Comparison of ENCODE assay signal across 29 cellular contexts in the genomic region with DNA sequence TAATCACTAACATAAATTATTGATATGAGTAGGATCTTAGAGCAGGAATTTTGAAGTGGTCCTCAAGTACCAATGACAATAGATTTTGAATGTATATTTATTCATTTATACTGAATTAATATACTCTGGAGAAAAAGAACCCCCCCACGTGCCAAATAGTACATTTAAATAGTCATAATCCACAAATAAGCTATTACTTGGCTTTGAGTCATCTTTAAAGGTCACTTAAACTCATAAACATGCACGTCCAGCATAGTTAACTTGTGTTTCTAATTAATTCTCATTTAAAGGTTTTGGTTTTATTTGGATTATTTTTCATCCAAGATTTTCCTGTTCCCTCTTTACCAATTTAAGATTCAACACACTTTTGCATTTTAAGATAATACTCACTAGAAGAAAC. TPM values are rescaled to one million over a fixed set of nuclear protein-coding genes. Genes with fewer than 3 reads are reported as not detected.
DNase-seq lines count a peak whose midpoint lies in the region; ATAC-seq and TF ChIP-seq lines count a peak whose summit lies in the region.
"Had no signal": no experiment of that assay in that cellular context is flagged by ENCODE, and none has a peak within 500 bp of the region (broad histone marks: within the 10 kb centered on the region; RNA-seq: fewer than 3 reads in every experiment).

No MANE protein-coding gene starts in this region.

- peaks cover 15% of the 10 kb centered on the region for H3K27me3 Mint-ChIP-seq in Caco-2 (ENCODE audit: insufficient read depth, unreplicated experiment)

- in situ Hi-C loops in GM23248 (cut with MboI), result no loop called here

- TF ChIP-seq POLR2A in esophagus muscularis mucosa (IDR thresholded peaks at IDR 0.05; ENCODE audit: low read depth), result no peak

- TF ChIP-seq CTCF in 22Rv1 (IDR thresholded peaks at IDR 0.05) (no peak), esophagus muscularis mucosa (IDR thresholded peaks at IDR 0.05) (no peak), osteoblast (IDR thresholded peaks at IDR 0.05; ENCODE audit: extremely low read depth, low read depth, low read length) (no peak), colonic mucosa (IDR thresholded peaks at IDR 0.05) (no peak), Caco-2 (IDR thresholded peaks at IDR 0.05; ENCODE audit: insufficient read depth in 1 of 2, low read depth in 1 of 2, low read length in 1 of 2, severe bottlenecking in 1 of 2, unreplicated experiment in 1 of 2) (no peak)

- peaks cover 100% of the 10 kb centered on the region for H3K79me2 ChIP-seq in GM23248 (ENCODE audit: insufficient read depth)
- peaks cover 75% of the 10 kb centered on the region for H3K79me2 ChIP-seq in osteoblast (ENCODE audit: insufficient read depth, low read length)

- H3K9me3 ChIP-seq in GM23248 (ENCODE audit: low read depth), result no peaks in the 10 kb centered on the region
- no peaks in the 10 kb centered on the region for H3K9me3 ChIP-seq in esophagus muscularis mucosa
- H3K9me3 ChIP-seq in osteoblast (ENCODE audit: low read depth, low read length), result no peaks in the 10 kb centered on the region
- no peaks in the 10 kb centered on the region for H3K9me3 ChIP-seq in colonic mucosa
- no peaks in the 10 kb centered on the region for H3K9me3 ChIP-seq in Caco-2
- H3K9me3 ChIP-seq: BLaER1, body of pancreas, heart right ventricle, pancreas had no signal

- H3K27me3 ChIP-seq in GM23248 (replicated peaks; ENCODE audit: insufficient read depth) (no peaks in the 10 kb centered on the region), esophagus muscularis mucosa (no peaks in the 10 kb centered on the region), osteoblast (ENCODE audit: insufficient read depth, low read length) (no peaks in the 10 kb centered on the region), colonic mucosa (no peaks in the 10 kb centered on the region), Caco-2 (replicated peaks; ENCODE audit: control insufficient read depth, insufficient read depth, low read length) (no peaks in the 10 kb centered on the region)
- H3K27me3 ChIP-seq: adrenal gland, BLaER1, body of pancreas, heart right ventricle, pancreas had no signal

- peaks cover 50% of the 10 kb centered on the region for H3K36me3 ChIP-seq in GM23248 (ENCODE audit: low read depth)
- H3K36me3 ChIP-seq in esophagus muscularis mucosa, result no peaks in the 10 kb centered on the region
- H3K36me3 ChIP-seq in osteoblast (ENCODE audit: insufficient read depth, low read length), result peaks cover 12% of the 10 kb centered on the region
- H3K36me3 ChIP-seq in colonic mucosa, result no peaks in the 10 kb centered on the region
- no peaks in the 10 kb centered on the region for H3K36me3 ChIP-seq in Caco-2 (ENCODE audit: control insufficient read depth, insufficient read depth, low read length)
- H3K36me3 ChIP-seq: adrenal gland, BLaER1, heart right ventricle, pancreas had no signal

- ATAC-seq in GM21381 (IDR thresholded peaks at IDR 0.05; ENCODE audit: unreplicated experiment) (no peak), GM21423 (IDR thresholded peaks at IDR 0.05; ENCODE audit: unreplicated experiment) (no peak)
- ATAC-seq: body of pancreas; pancreas; right cardiac atrium; stimulated activated memory B cell treated with anti-CD40 and anti-IgM and Interleukin-4, amounts not matched to agents 10 μg/mL and 1 μg/mL and 100 μg/mL, for 72 hours had no signal

- peak; percentile 83 for DNase-seq in GM23248
- no peak for DNase-seq in esophagus muscularis mucosa (ENCODE audit: extremely low spot score)
- no peak for DNase-seq in osteoblast (ENCODE audit: insufficient read length, low spot score, missing footprints)
- no peak for DNase-seq in colonic mucosa
- no peak for DNase-seq in Caco-2
- DNase-seq: activated CD4-positive, alpha-beta T cell treated with anti-CD3 and anti-CD28 coated beads, Interleukin-2, amount 10 ng/mL, durations not matched to agents 7 days and 5 days; activated T-cell treated with anti-CD3 and anti-CD28 coated beads, Interleukin-2, amount 50 U/mL, for 48 hours; adrenal gland; body of pancreas; heart right ventricle; Karpas-422; kidney glomerular epithelial cell; NCI-H1048; NCI-H1694 treated with DMSO at 0.1 percent for 48 hours; NCI-H510A; pancreas; right cardiac atrium; SHP77 treated with DMSO at 0.1 percent for 48 hours; stimulated activated CD4-positive, alpha-beta T cell treated with anti-CD3 and anti-CD28 coated beads, Interleukin-4, amount 100 ng/mL, for 4 hours; substantia nigra; T1000 had no signal

- H3K9me2 ChIP-seq in GM23248 (ENCODE audit: insufficient read depth), result no peaks in the 10 kb centered on the region

- H3K4me3 Mint-ChIP-seq in Caco-2 (ENCODE audit: unreplicated experiment), result no peak overlapping the region
- H3K4me3 Mint-ChIP-seq: activated CD4-positive, alpha-beta T cell treated with anti-CD3 and anti-CD28 coated beads, Interleukin-2, amount 10 ng/mL, durations not matched to agents 7 days and 5 days; stimulated activated memory B cell treated with anti-CD40 and anti-IgM and Interleukin-4, amounts not matched to agents 10 μg/mL and 1 μg/mL and 100 μg/mL, for 72 hours had no signal

- H3K4me3 ChIP-seq in GM23248, result peak overlapping the region; percentile 39
- no peak overlapping the region for H3K4me3 ChIP-seq in esophagus muscularis mucosa
- no peak overlapping the region for H3K4me3 ChIP-seq in osteoblast (ENCODE audit: insufficient read depth, low read length)
- H3K4me3 ChIP-seq in colonic mucosa, result no peak overlapping the region
- no peak overlapping the region for H3K4me3 ChIP-seq in Caco-2 (ENCODE audit: low read depth, low read length)
- H3K4me3 ChIP-seq: adrenal gland, BLaER1, body of pancreas, heart right ventricle, lung, pancreas had no signal

- CTCF ChIA-PET in Caco-2 (lab: Charles Lee), result no interaction called here

- peaks cover 94% of the 10 kb centered on the region for H3F3A ChIP-seq in GM23248 (ENCODE audit: insufficient read depth)

- H3K9me3 Mint-ChIP-seq in Caco-2 (ENCODE audit: unreplicated experiment), result no peaks in the 10 kb centered on the region
- H3K9me3 Mint-ChIP-seq: activated CD4-positive, alpha-beta T cell treated with anti-CD3 and anti-CD28 coated beads, Interleukin-2, amount 10 ng/mL, durations not matched to agents 7 days and 5 days; stimulated activated memory B cell treated with anti-CD40 and anti-IgM and Interleukin-4, amounts not matched to agents 10 μg/mL and 1 μg/mL and 100 μg/mL, for 72 hours had no signal

- no peaks in the 10 kb centered on the region for H3K36me3 Mint-ChIP-seq in Caco-2 (ENCODE audit: insufficient read depth, unreplicated experiment)
- H3K36me3 Mint-ChIP-seq: stimulated activated memory B cell treated with anti-CD40 and anti-IgM and Interleukin-4, amounts not matched to agents 10 μg/mL and 1 μg/mL and 100 μg/mL, for 72 hours had no signal

- H3K27ac ChIP-seq in 22Rv1, result peak overlapping the region; percentile 75
- H3K27ac ChIP-seq in GM23248, result peak overlapping the region; percentile 79
- peak overlapping the region; percentile 39 to 56 (median 48) for H3K27ac ChIP-seq in esophagus muscularis mucosa (replicated peaks in 1 of 4)
- peak overlapping the region; percentile 23 for H3K27ac ChIP-seq in osteoblast (ENCODE audit: low read depth, low read length)
- no peak overlapping the region for H3K27ac ChIP-seq in colonic mucosa
- H3K27ac ChIP-seq: adrenal gland, BLaER1, body of pancreas, pancreas had no signal

- BruUV-seq in Caco-2 (replicated peaks; lab: Mats Ljungman, UMichigan), result no TSS peak

- H2AFZ ChIP-seq in GM23248 (no peak overlapping the region), osteoblast (ENCODE audit: low read length) (no peak overlapping the region)

- intact Hi-C loops in esophagus muscularis mucosa (cut with DNase I), result no loop called here
- intact Hi-C loops in colonic mucosa (cut with DNase I), result no loop called here
- intact Hi-C loops in Caco-2 (cut with micrococcal nuclease; ENCODE audit: unreplicated experiment), result no loop called here

- peaks cover 81% of the 10 kb centered on the region for H3K4me1 ChIP-seq in GM23248 (ENCODE audit: insufficient read depth)
- H3K4me1 ChIP-seq in esophagus muscularis mucosa, result peaks cover 20 to 73% (median 56%) of the 10 kb centered on the region in 4 donors
- peaks cover 44% of the 10 kb centered on the region for H3K4me1 ChIP-seq in osteoblast (ENCODE audit: insufficient read depth, low read length)
- no peaks in the 10 kb centered on the region for H3K4me1 ChIP-seq in colonic mucosa
- H3K4me1 ChIP-seq in Caco-2, result no peaks in the 10 kb centered on the region
- H3K4me1 ChIP-seq: BLaER1, body of pancreas, pancreas had no signal

- no peaks in the 10 kb centered on the region for H3K4me1 Mint-ChIP-seq in Caco-2 (ENCODE audit: low read depth, unreplicated experiment)
- H3K4me1 Mint-ChIP-seq: activated CD4-positive, alpha-beta T cell treated with anti-CD3 and anti-CD28 coated beads, Interleukin-2, amount 10 ng/mL, durations not matched to agents 7 days and 5 days; stimulated activated memory B cell treated with anti-CD40 and anti-IgM and Interleukin-4, amounts not matched to agents 10 μg/mL and 1 μg/mL and 100 μg/mL, for 72 hours had no signal

- peak overlapping the region; percentile 52 for H3K4me2 ChIP-seq in GM23248 (ENCODE audit: unreplicated experiment)
- no peak overlapping the region for H3K4me2 ChIP-seq in osteoblast (ENCODE audit: insufficient read depth, low read length)
- H3K4me2 ChIP-seq: BLaER1 had no signal

- WGBS in GM23248 (ENCODE audit: low coverage in 1 of 2, low lambda C conversion rate in 2 of 2, missing lambda C conversion rate in 2 of 2), 2 experiments, result 0 to 4% methylated on average over 2 of the region's 2 CpGs
- 17% methylated on average over 2 of the region's 2 CpGs for WGBS in esophagus muscularis mucosa

- no peak for TF ChIP-seq EP300 in esophagus muscularis mucosa (IDR thresholded peaks at IDR 0.05)

- peak overlapping the region; percentile 52 for H3K9ac ChIP-seq in GM23248
- no peak overlapping the region for H3K9ac ChIP-seq in colonic mucosa (ENCODE audit: low read depth in 2 of 2, low read length in 2 of 2)
- H3K9ac ChIP-seq: BLaER1 had no signal

- H3K27ac Mint-ChIP-seq in Caco-2 (ENCODE audit: unreplicated experiment), result no peak overlapping the region
- H3K27ac Mint-ChIP-seq: activated CD4-positive, alpha-beta T cell treated with anti-CD3 and anti-CD28 coated beads, Interleukin-2, amount 10 ng/mL, durations not matched to agents 7 days and 5 days; stimulated activated memory B cell treated with anti-CD40 and anti-IgM and Interleukin-4, amounts not matched to agents 10 μg/mL and 1 μg/mL and 100 μg/mL, for 72 hours had no signal

- H4K20me1 ChIP-seq in GM23248 (ENCODE audit: insufficient read depth) (no peaks in the 10 kb centered on the region), osteoblast (ENCODE audit: insufficient read depth, low read length) (peaks cover 5% of the 10 kb centered on the region)
- H4K20me1 ChIP-seq: BLaER1 had no signal

- POLR2A ChIA-PET in Caco-2 (lab: Charles Lee), result no interaction called here

RNA-seq across cellular contexts. Expression of gene FGF7, which starts 35.1 kb away (rescaled TPM):
- total RNA-seq in GM23248 (2014; rRNA removed; shearing (Covaris generic)), result 331 and 351 TPM in 2 replicates
- polyA plus RNA-seq in GM23248 (2016; fragmentation: Nextera tagmentation; extraction: Ambion mirVana), result 362 and 400 TPM in 2 replicates
- 100 to 1,000 TPM in 1 of 4 donors, 10 to 100 TPM in 3; 53.5 to 106 (median 64.0) TPM for total RNA-seq in esophagus muscularis mucosa
- total RNA-seq in osteoblast, result 377 and 445 TPM in 2 replicates
- total RNA-seq in colonic mucosa, result 10 to 100 TPM in 1 of 2 donors, 1 to 10 TPM in 1; 3.7 to 13.3 TPM
- total RNA-seq in Caco-2 (2022), result 0.18 TPM in 1 of 2 replicates, not detected in the other
- total RNA-seq: A172; activated CD4-positive, alpha-beta T cell treated with anti-CD3 and anti-CD28 coated beads, Interleukin-2, amount 10 ng/mL, durations not matched to agents 7 days and 5 days; dermis microvascular lymphatic vessel endothelial cell had no signal
